13 cellular contexts compared by ENCODE assay signal in the genomic region with DNA sequence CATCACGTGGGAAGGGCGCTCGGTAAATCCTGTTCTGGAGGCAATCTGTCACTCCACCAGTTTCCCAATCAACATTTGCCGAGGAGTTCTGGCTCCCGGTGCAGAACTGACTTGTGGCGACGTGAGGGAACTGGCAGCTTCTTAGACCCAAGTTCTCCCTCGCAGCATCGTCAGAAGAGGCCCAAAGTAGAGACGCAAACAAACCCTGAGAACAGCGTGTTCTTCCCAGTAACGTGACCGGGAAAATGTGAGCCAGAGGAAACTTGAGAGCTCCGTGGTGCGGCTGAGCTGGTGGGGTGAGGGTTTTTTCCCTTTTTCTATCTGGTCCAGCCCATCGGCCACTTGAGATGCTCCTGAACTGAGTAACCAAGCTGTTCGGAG.
DNase-seq lines count a peak whose midpoint lies in the region; ATAC-seq and TF ChIP-seq lines count a peak whose summit lies in the region.
"Had no signal": no experiment of that assay in that cellular context is flagged by ENCODE, and none has a peak within 500 bp of the region (broad histone marks: within the 10 kb centered on the region; RNA-seq: fewer than 3 reads in every experiment).

No MANE protein-coding gene starts in this region.

- ATAC-seq in gastroesophageal sphincter (peak; percentile 8), psoas muscle (peak; percentile 57 to 86 (median 78))

- H3K4me3 ChIP-seq in gastroesophageal sphincter = no peak overlapping the region
- H3K4me3 ChIP-seq in psoas muscle = peak overlapping the region; percentile 43
- H3K4me3 ChIP-seq in ovary = no peak overlapping the region
- H3K4me3 ChIP-seq: esophagus muscularis mucosa had no signal

- peak overlapping the region; percentile 87 for H3K27ac ChIP-seq in 22Rv1
- H3K27ac ChIP-seq in gastroesophageal sphincter = peak overlapping the region in 2 of 4 donors; percentile 24 to 45
- H3K27ac ChIP-seq in psoas muscle = peak overlapping the region; percentile 63
- H3K27ac ChIP-seq in ovary = no peak overlapping the region

- H3K4me1 ChIP-seq in gastroesophageal sphincter = peaks cover 0 to 29% (median 0%) of the 10 kb centered on the region in 3 donors
- peaks cover 8% of the 10 kb centered on the region for H3K4me1 ChIP-seq in psoas muscle
- peaks cover 6% of the 10 kb centered on the region for H3K4me1 ChIP-seq in ovary (ENCODE audit: insufficient read depth)

- intact Hi-C loops in psoas muscle (cut with DNase I) = loop anchor here in 1 of 2 donors (5.0 to 10.0 kb wide), 2 partner anchors 109 to 331 kb away; no protein-coding TSS in a partner anchor
- intact Hi-C loops in ovary (cut with DNase I) = loop anchor here in 2 of 4 donors (2.0 to 5.0 kb wide), 2 partner anchors 421 to 424 kb away; no protein-coding TSS in a partner anchor

- TF ChIP-seq CTCF in 22Rv1 (IDR thresholded peaks at IDR 0.05) (no peak), gastroesophageal sphincter (IDR thresholded peaks at IDR 0.05) (no peak), psoas muscle (IDR thresholded peaks at IDR 0.05) (no peak), ovary (IDR thresholded peaks at IDR 0.05) (no peak)

- H3K36me3 ChIP-seq in gastroesophageal sphincter (no peaks in the 10 kb centered on the region), psoas muscle (ENCODE audit: insufficient read depth in 1 of 2, low read depth in 1 of 2) (no peaks in the 10 kb centered on the region), ovary (no peaks in the 10 kb centered on the region)
- H3K36me3 ChIP-seq: esophagus muscularis mucosa had no signal

- no peaks in the 10 kb centered on the region for H3K27me3 ChIP-seq in gastroesophageal sphincter
- H3K27me3 ChIP-seq in psoas muscle (ENCODE audit: insufficient read depth in 3 of 3, low read length in 2 of 3) = no peaks in the 10 kb centered on the region
- H3K27me3 ChIP-seq in ovary = no peaks in the 10 kb centered on the region
- H3K27me3 ChIP-seq: esophagus muscularis mucosa had no signal

- DNase-seq in anterior cingulate cortex (lab: John Stamatoyannopoulos, UW) = peak in 44 of 58 donors; percentile 11 to 80 (median 42)
- peak; percentile 22 to 68 for DNase-seq in psoas muscle
- DNase-seq in NCI-H226 = no peak
- DNase-seq in ovary = no peak
- DNase-seq in pons (ENCODE audit: low spot score) = no peak
- no peak for DNase-seq in mucosa of gallbladder (ENCODE audit: low spot score)
- DNase-seq: ACHN; DND-41; KBM-7; stimulated activated CD4-positive, alpha-beta T cell treated with anti-CD3 and anti-CD28 coated beads, Interleukin-4, amount 100 ng/mL, for 4 hours had no signal

- TF ChIP-seq POLR2A in gastroesophageal sphincter (IDR thresholded peaks at IDR 0.05) = no peak
- TF ChIP-seq POLR2A in ovary (IDR thresholded peaks at IDR 0.05) = no peak

- TF ChIP-seq EP300 in gastroesophageal sphincter (IDR thresholded peaks at IDR 0.05) (no peak), ovary (IDR thresholded peaks at IDR 0.05) (no peak)

- 61 to 86% methylated on average over 4 to 14 of the region's 17 CpGs for WGBS in gastroesophageal sphincter (ENCODE audit: low coverage in 1 of 2), 2 donors
- WGBS in psoas muscle, 3 donors = 32 to 50% (median 43%) methylated on average over 17 of the region's 17 CpGs
- WGBS in ovary, 3 donors = 83 to 88% (median 85%) methylated on average over 17 of the region's 17 CpGs

- H3K9me3 ChIP-seq in gastroesophageal sphincter = peaks cover 0 to 4% (median 0%) of the 10 kb centered on the region in 3 donors
- H3K9me3 ChIP-seq in psoas muscle = no peaks in the 10 kb centered on the region
- no peaks in the 10 kb centered on the region for H3K9me3 ChIP-seq in ovary

Comparison
In these comparisons a context has a peak if more than half of its experiments do, and no peak if none do; other contexts are left out.
1. H3K27ac ChIP-seq: peak in 22Rv1 (single experiment) and psoas muscle (single experiment); none in ovary (0 of 2).
2. DNase-seq: peak in anterior cingulate cortex (44 of 58) and psoas muscle (2 of 2); none in NCI-H226 (single experiment), ovary (0 of 5), pons (single experiment) and mucosa of gallbladder (single experiment).